Comparison of ENCODE assay signal across 20 cellular contexts in the genomic region with DNA sequence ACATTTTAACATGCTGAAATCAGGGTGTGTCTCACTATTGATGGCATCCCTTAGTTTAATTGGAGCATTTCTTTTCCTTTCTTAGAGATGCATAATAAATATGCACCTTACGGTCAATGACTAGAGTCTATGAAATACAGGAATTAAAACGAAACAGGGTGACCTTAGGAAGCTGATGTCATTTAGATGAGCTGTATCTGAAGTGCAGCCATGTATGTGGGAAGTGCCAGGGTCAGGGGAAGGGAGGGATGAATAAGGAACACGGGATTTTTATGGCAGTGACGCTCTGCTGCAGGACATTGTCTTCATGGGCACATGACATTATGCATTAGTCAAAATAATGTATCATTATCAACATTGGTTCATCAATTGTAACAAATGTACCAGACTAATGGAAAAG.
"Had no signal": no experiment of that assay in that cellular context is flagged by ENCODE, and none has a peak within 500 bp of the region (broad histone marks: within the 10 kb centered on the region; RNA-seq: fewer than 3 reads in every experiment).

No MANE protein-coding gene starts in this region.

- H3K27me3 ChIP-seq: foreskin keratinocyte, right lobe of liver, spleen had no signal

- H3K36me3 ChIP-seq: neutrophil, right lobe of liver, spleen had no signal

- H3K4me1 ChIP-seq: foreskin keratinocyte, psoas muscle, right lobe of liver had no signal

- ATAC-seq: esophagus mucosa; mucosa of descending colon; naive thymus-derived CD8-positive, alpha-beta T cell; psoas muscle; right lobe of liver; stimulated activated naive B cell treated with anti-CD40 and anti-IgM and Interleukin-4, amounts not matched to agents 10 μg/mL and 1 μg/mL and 100 μg/mL, for 72 hours; stimulated activated naive CD8-positive, alpha-beta T cell treated with anti-CD3 and anti-CD28 coated beads, Interleukin-15, amount 100 ng/mL, for 72 hours had no signal

- H3K9me3 ChIP-seq: mucosa of descending colon, neutrophil, psoas muscle, right lobe of liver had no signal

- DNase-seq: cerebellar nuclear complex; effector CD8-positive, alpha-beta T cell; foreskin keratinocyte; immature natural killer cell; kidney; mammary epithelial cell; mucosa of descending colon; naive thymus-derived CD8-positive, alpha-beta T cell; psoas muscle; retina; right lobe of liver; spleen; stimulated activated CD4-positive, alpha-beta T cell treated with anti-CD3 and anti-CD28 coated beads, Interleukin-15, amount 100 ng/mL, for 24 hours; stimulated activated CD4-positive, alpha-beta T cell treated with anti-CD3 and anti-CD28 coated beads, Interleukin-1b, Interleukin-23, amount 100 ng/mL, for 48 hours; stimulated activated CD4-positive, alpha-beta T cell treated with anti-CD3 and anti-CD28 coated beads, Interleukin-4, amount 100 ng/mL, for 4 hours; stimulated activated naive B cell treated with anti-CD40 and anti-IgM and Interleukin-4, amounts not matched to agents 10 μg/mL and 1 μg/mL and 100 μg/mL, for 72 hours; stimulated activated naive CD8-positive, alpha-beta T cell treated with anti-CD3 and anti-CD28 coated beads, Interleukin-15, amount 100 ng/mL, for 72 hours; trophoblast cell had no signal

- H3K4me3 ChIP-seq: mucosa of descending colon, psoas muscle, right lobe of liver, spleen had no signal

- H3K27ac ChIP-seq: foreskin keratinocyte, neutrophil, psoas muscle, right lobe of liver had no signal
